In the genomic region with DNA sequence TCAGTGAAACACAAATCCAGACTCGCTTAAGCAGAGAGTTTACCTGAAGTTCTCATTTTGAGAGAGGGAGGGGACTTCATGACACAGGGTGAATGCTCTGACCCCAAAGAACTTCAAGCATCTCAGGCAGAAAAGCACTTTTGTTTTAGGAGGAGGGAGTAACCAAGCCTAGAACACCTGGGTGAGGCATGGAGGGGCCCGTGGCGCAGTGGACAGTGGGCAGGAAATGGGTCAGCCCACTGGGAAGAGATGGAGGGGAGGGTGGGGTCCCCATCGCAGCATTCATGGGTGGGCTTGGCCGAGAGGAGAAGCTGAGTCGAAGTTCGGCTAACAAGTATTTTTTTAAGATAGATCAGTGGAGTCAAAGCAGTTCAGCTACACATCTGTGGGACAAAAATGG, we compare ENCODE assay signal across 22 cellular contexts.
"Had no signal": no experiment of that assay in that cellular context is flagged by ENCODE, and none has a peak within 500 bp of the region (broad histone marks: within the 10 kb centered on the region; RNA-seq: fewer than 3 reads in every experiment).

No MANE protein-coding gene starts in this region.

- H3K4me3 Mint-ChIP-seq: activated CD8-positive, alpha-beta T cell treated with anti-CD3 and anti-CD28 coated beads for 36 hours; activated naive CD8-positive, alpha-beta T cell; activated T-helper 1 cell treated with anti-CD3 and anti-CD28 coated beads, Interleukin-12 subunit alpha, Interleukin-12 subunit beta, Interleukin-2, Interleukin-4 antibody, amounts not matched to agents 30 ng/mL and 10 ng/mL and 1 ng/mL, durations not matched to agents 14 hours and 24 hours and 36 hours; T-helper 1 cell treated with Interleukin-12 subunit alpha and Interleukin-12 subunit beta and Interleukin-4 antibody, amounts not matched to agents 30 μg/mL and 1 μg/mL, for 36 hours had no signal

- H3K9me3 ChIP-seq: Peyer's patch, SJCRH30, SK-N-SH had no signal

- H3K36me3 ChIP-seq: Peyer's patch, SJCRH30 had no signal

- H3K27me3 ChIP-seq: Peyer's patch had no signal

- H3K36me3 Mint-ChIP-seq: activated naive CD8-positive, alpha-beta T cell had no signal

- H3K4me3 ChIP-seq: Peyer's patch, SJCRH30 had no signal

- DNase-seq: activated CD4-positive, alpha-beta T cell treated with anti-CD3 and anti-CD28 coated beads for 4 hours; activated CD8-positive, alpha-beta memory T cell treated with anti-CD3 and anti-CD28 coated beads, Interleukin-2, amount 50 U/mL, for 4 hours; activated CD8-positive, alpha-beta T cell treated with anti-CD3 and anti-CD28 coated beads for 36 hours; activated effector memory CD4-positive, alpha-beta T cell treated with Interleukin-2 at 50 U/mL for 16 hours; activated naive CD4-positive, alpha-beta T cell; Kasumi-1; KBM-7; NCI-H1105 treated with DMSO at 0.1 percent for 48 hours; NCI-H1436 treated with DMSO at 0.1 percent for 48 hours; NCI-H187 treated with DMSO at 0.1 percent for 48 hours; NCI-H2081 treated with DMSO at 0.1 percent for 48 hours; NCI-H446; NCI-H524; Peyer's patch; Right ventricle myocardium superior; SJCRH30; SK-N-SH; SW 1271 had no signal

- H3K4me1 ChIP-seq: Peyer's patch, SJCRH30 had no signal

- H3K27me3 Mint-ChIP-seq: activated CD8-positive, alpha-beta T cell treated with anti-CD3 and anti-CD28 coated beads for 36 hours; activated naive CD8-positive, alpha-beta T cell had no signal

- H3K27ac ChIP-seq: Peyer's patch, RWPE1, SJCRH30 had no signal

- H3K9me3 Mint-ChIP-seq: activated CD8-positive, alpha-beta T cell treated with anti-CD3 and anti-CD28 coated beads for 36 hours; activated T-helper 1 cell treated with anti-CD3 and anti-CD28 coated beads, Interleukin-12 subunit alpha, Interleukin-12 subunit beta, Interleukin-2, Interleukin-4 antibody, amounts not matched to agents 30 ng/mL and 10 ng/mL and 1 ng/mL, durations not matched to agents 14 hours and 24 hours and 36 hours; T-helper 1 cell treated with Interleukin-12 subunit alpha and Interleukin-12 subunit beta and Interleukin-4 antibody, amounts not matched to agents 30 μg/mL and 1 μg/mL, for 36 hours had no signal

- H3K27ac Mint-ChIP-seq: activated CD8-positive, alpha-beta T cell treated with anti-CD3 and anti-CD28 coated beads for 36 hours; activated naive CD8-positive, alpha-beta T cell; activated T-helper 1 cell treated with anti-CD3 and anti-CD28 coated beads, Interleukin-12 subunit alpha, Interleukin-12 subunit beta, Interleukin-2, Interleukin-4 antibody, amounts not matched to agents 30 ng/mL and 10 ng/mL and 1 ng/mL, durations not matched to agents 14 hours and 24 hours and 36 hours; T-helper 1 cell treated with Interleukin-12 subunit alpha and Interleukin-12 subunit beta and Interleukin-4 antibody, amounts not matched to agents 30 μg/mL and 1 μg/mL, for 36 hours had no signal
